Comparison of ENCODE assay signal across 8 cellular contexts in genomic region chr17:80414803-80415625, GRCh38. TPM values are rescaled to one million over a fixed set of nuclear protein-coding genes. Genes with fewer than 3 reads are reported as not detected.
DNase-seq lines count a peak whose midpoint lies in the region; ATAC-seq and TF ChIP-seq lines count a peak whose summit lies in the region.

Gene ENDOV, plus strand, starts transcription at chr17:80415167. Its CDS starts 28 bp downstream, at chr17:80415195.

- H3K36me3 ChIP-seq in spleen, result peaks cover 0 to 31% (median 12%) of the 10 kb centered on the region in 6 donors

- intact Hi-C loops in spleen (cut with DNase I; ENCODE audit: low total_unique reads), result no loop called here

- H3K27me3 ChIP-seq in spleen (replicated peaks in 1 of 7), result peaks cover 0 to 17% (median 0%) of the 10 kb centered on the region in 7 donors

- peak; percentile 96 for ATAC-seq in HG03432 (IDR thresholded peaks at IDR 0.05; ENCODE audit: unreplicated experiment)
- ATAC-seq in activated CD4-positive, CD25-positive, alpha-beta regulatory T cell treated with anti-CD3 and anti-CD28 coated beads, Interleukin-2, amount 50 U/mL, for 24 hours, result peak; percentile 93 to 95

- peak; percentile 75 for TF ChIP-seq POLR2A in GM19193 (IDR thresholded peaks at IDR 0.05; ENCODE audit: extremely low read depth, insufficient read depth, insufficient read length)
- no peak for TF ChIP-seq POLR2A in spleen (IDR thresholded peaks at IDR 0.05)

- H3K4me1 ChIP-seq in spleen, result peaks cover 8 to 48% (median 30%) of the 10 kb centered on the region in 6 donors

- WGBS in spleen, 5 donors, result 0 to 1% (median 0%) methylated on average over 37 to 97 of the region's 97 CpGs

- H3K4me3 ChIP-seq in AG10803 (ENCODE audit: low read length), result peak within 1 kb of the TSS; percentile 99
- peak within 1 kb of the TSS; percentile 67 to 91 (median 80) for H3K4me3 ChIP-seq in spleen

- no peaks in the 10 kb centered on the region for H3K9me3 ChIP-seq in spleen

- DNase-seq in AG10803 (ENCODE audit: low read depth), result peak; percentile 93
- peak; percentile 89 for DNase-seq in NCI-H460 (ENCODE audit: extremely low read depth, low read depth)
- peak; percentile 93 for DNase-seq in central memory CD4-positive, alpha-beta T cell
- peak; percentile 91 for DNase-seq in iris pigment epithelial cell (ENCODE audit: low read depth)
- DNase-seq in spleen, result peak; percentile 99

- H3K27ac ChIP-seq in spleen, result peak within 1 kb of the TSS; percentile 89 to 95 (median 94)

- TF ChIP-seq CTCF in AG10803 (conservative IDR thresholded peaks at IDR 0.05; ENCODE audit: low read length) (no peak), spleen (IDR thresholded peaks at IDR 0.05 in 8 of 11, conservative IDR thresholded peaks at IDR 0.05 in 3 of 11) (peak in 1 of 11 experiments; percentile 40)

RNA-seq across cellular contexts. Expression of gene ENDOV, which starts in this region (rescaled TPM):
- 21.1 and 25.3 TPM in 2 replicates for total RNA-seq in NCI-H460 (2014; rRNA removed; shearing (Covaris generic))
- polyA plus RNA-seq in NCI-H460 (2014; cell fraction: nucleus; rRNA removed), result 40.4 and 40.5 TPM in 2 replicates
- 10 to 100 TPM; 20.3 to 47.4 (median 29.0) TPM for total RNA-seq in spleen
- 10 to 100 TPM in 2 of 3 donors, 1 to 10 TPM in 1; 9.7 to 22.2 (median 18.9) TPM for polyA plus RNA-seq in spleen

Comparison
In these comparisons a context has a peak if more than half of its experiments do, and no peak if none do; other contexts are left out.
1. Peak in every context shown above with its lines: DNase-seq, ATAC-seq, H3K4me3 ChIP-seq and H3K27ac ChIP-seq.